Comparison of ENCODE assay signal across 19 cellular contexts in the genomic region with DNA sequence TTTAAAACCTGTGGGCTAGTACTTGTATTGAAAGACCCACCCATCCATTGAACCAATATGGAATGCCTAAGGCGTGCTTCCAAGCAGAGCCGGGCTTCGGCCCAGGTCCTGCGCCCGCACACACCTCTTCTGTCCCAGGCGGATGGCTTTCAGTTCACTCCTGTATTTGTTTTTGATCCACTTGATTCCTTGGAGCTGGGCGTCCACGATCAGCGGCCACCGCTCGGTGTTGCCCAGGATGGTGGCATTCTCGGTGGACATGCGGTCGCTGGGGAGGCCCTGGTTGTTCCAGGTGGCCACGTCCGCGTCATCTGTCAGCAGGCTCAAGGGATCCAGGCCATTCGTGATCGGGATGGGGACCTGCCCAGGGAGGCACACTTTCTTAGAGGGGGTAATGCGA.
DNase-seq lines count a peak whose midpoint lies in the region; ATAC-seq and TF ChIP-seq lines count a peak whose summit lies in the region.
"Had no signal": no experiment of that assay in that cellular context is flagged by ENCODE, and none has a peak within 500 bp of the region (broad histone marks: within the 10 kb centered on the region; RNA-seq: fewer than 3 reads in every experiment).

No MANE protein-coding gene starts in this region.

- no peak overlapping the region for H3K4me3 Mint-ChIP-seq in activated naive CD8-positive, alpha-beta T cell treated with anti-CD3 and anti-CD28 coated beads, Interleukin-2, amount 10 ng/mL, durations not matched to agents 7 days and 5 days
- no peak overlapping the region for H3K4me3 Mint-ChIP-seq in activated naive CD8-positive, alpha-beta T cell treated with anti-CD3 and anti-CD28 coated beads, Interleukin-2, amount 50 U/mL, for 24 hours
- no peak overlapping the region for H3K4me3 Mint-ChIP-seq in WTC11
- no peak overlapping the region for H3K4me3 Mint-ChIP-seq in activated naive CD4-positive, alpha-beta T cell treated with anti-CD3 and anti-CD28 coated beads for 36 hours
- H3K4me3 Mint-ChIP-seq: B cell; CD4-positive, alpha-beta T cell; CD8-positive, alpha-beta T cell had no signal

- no peak overlapping the region for H3K27ac ChIP-seq in osteoblast (ENCODE audit: low read depth, low read length)
- peak overlapping the region; percentile 35 for H3K27ac ChIP-seq in substantia nigra (ENCODE audit: low read depth, low read length, poor library complexity, severe bottlenecking)
- no peak overlapping the region for H3K27ac ChIP-seq in PC-3 (ENCODE audit: low read length)
- H3K27ac ChIP-seq: 22Rv1; A549; BLaER1 treated with 17β-estradiol and CSF1 and Interleukin-3, amounts not matched to agents 10 nM and 100 nM; C4-2B had no signal

- H3K4me3 ChIP-seq in osteoblast (ENCODE audit: insufficient read depth, low read length) (no peak overlapping the region), PC-3 (ENCODE audit: low read length) (no peak overlapping the region)
- H3K4me3 ChIP-seq: A549; BLaER1 treated with 17β-estradiol and CSF1 and Interleukin-3, amounts not matched to agents 10 nM and 100 nM had no signal

- peaks cover 3% of the 10 kb centered on the region for H3K27me3 Mint-ChIP-seq in activated naive CD8-positive, alpha-beta T cell treated with anti-CD3 and anti-CD28 coated beads, Interleukin-2, amount 10 ng/mL, durations not matched to agents 7 days and 5 days
- H3K27me3 Mint-ChIP-seq in activated naive CD8-positive, alpha-beta T cell treated with anti-CD3 and anti-CD28 coated beads, Interleukin-2, amount 50 U/mL, for 24 hours = no peaks in the 10 kb centered on the region
- no peaks in the 10 kb centered on the region for H3K27me3 Mint-ChIP-seq in WTC11 (ENCODE audit: low read depth)
- H3K27me3 Mint-ChIP-seq in activated naive CD4-positive, alpha-beta T cell treated with anti-CD3 and anti-CD28 coated beads for 36 hours (ENCODE audit: low read depth) = no peaks in the 10 kb centered on the region
- H3K27me3 Mint-ChIP-seq: B cell; CD4-positive, alpha-beta T cell had no signal

- CTCF ChIA-PET in WTC11 (lab: Charles Lee) = no interaction called here
- CTCF ChIA-PET in PC-3 (lab: Charles Lee) = no interaction called here
- CTCF ChIA-PET in activated naive CD4-positive, alpha-beta T cell treated with anti-CD3 and anti-CD28 coated beads for 36 hours (lab: Charles Lee) = interaction anchor here (0.7 kb wide), 1 partner anchor 166 kb away, joined by 3 read pairs; no protein-coding TSS in a partner anchor

- H3K27ac Mint-ChIP-seq in activated naive CD8-positive, alpha-beta T cell treated with anti-CD3 and anti-CD28 coated beads, Interleukin-2, amount 10 ng/mL, durations not matched to agents 7 days and 5 days = peak overlapping the region; percentile 15
- no peak overlapping the region for H3K27ac Mint-ChIP-seq in activated naive CD8-positive, alpha-beta T cell treated with anti-CD3 and anti-CD28 coated beads, Interleukin-2, amount 50 U/mL, for 24 hours
- peak overlapping the region; percentile 53; the same call in 1 of the 2 replicates for H3K27ac Mint-ChIP-seq in WTC11
- no peak overlapping the region for H3K27ac Mint-ChIP-seq in activated naive CD4-positive, alpha-beta T cell treated with anti-CD3 and anti-CD28 coated beads for 36 hours
- H3K27ac Mint-ChIP-seq: B cell; CD4-positive, alpha-beta T cell; CD8-positive, alpha-beta T cell had no signal

- no peaks in the 10 kb centered on the region for H3K36me3 Mint-ChIP-seq in activated naive CD8-positive, alpha-beta T cell treated with anti-CD3 and anti-CD28 coated beads, Interleukin-2, amount 10 ng/mL, durations not matched to agents 7 days and 5 days
- no peaks in the 10 kb centered on the region for H3K36me3 Mint-ChIP-seq in activated naive CD8-positive, alpha-beta T cell treated with anti-CD3 and anti-CD28 coated beads, Interleukin-2, amount 50 U/mL, for 24 hours (ENCODE audit: low read depth)
- no peaks in the 10 kb centered on the region for H3K36me3 Mint-ChIP-seq in WTC11
- H3K36me3 Mint-ChIP-seq in activated naive CD4-positive, alpha-beta T cell treated with anti-CD3 and anti-CD28 coated beads for 36 hours (ENCODE audit: low read depth) = no peaks in the 10 kb centered on the region
- H3K36me3 Mint-ChIP-seq: CD8-positive, alpha-beta T cell had no signal

- intact Hi-C loops in PC-3 (cut with micrococcal nuclease) = no loop called here
- intact Hi-C loops in activated naive CD4-positive, alpha-beta T cell treated with anti-CD3 and anti-CD28 coated beads for 36 hours (cut with micrococcal nuclease) = no loop called here

- H3K36me3 ChIP-seq in osteoblast (ENCODE audit: insufficient read depth, low read length) (no peaks in the 10 kb centered on the region), PC-3 (ENCODE audit: low read depth, low read length) (no peaks in the 10 kb centered on the region)

- no peaks in the 10 kb centered on the region for H3F3A ChIP-seq in PC-3 (ENCODE audit: low read length, unreplicated experiment)

- H3K27me3 ChIP-seq in osteoblast (ENCODE audit: insufficient read depth, low read length) = peaks cover 6% of the 10 kb centered on the region
- H3K27me3 ChIP-seq in PC-3 (ENCODE audit: low read length) = no peaks in the 10 kb centered on the region
- H3K27me3 ChIP-seq: BLaER1 treated with 17β-estradiol and CSF1 and Interleukin-3, amounts not matched to agents 10 nM and 100 nM had no signal

- H3K9me3 ChIP-seq in osteoblast (ENCODE audit: low read depth, low read length) (no peaks in the 10 kb centered on the region), PC-3 (ENCODE audit: low read length) (no peaks in the 10 kb centered on the region)
- H3K9me3 ChIP-seq: A549; BLaER1 treated with 17β-estradiol and CSF1 and Interleukin-3, amounts not matched to agents 10 nM and 100 nM; Caco-2 had no signal

- H4K20me1 ChIP-seq in osteoblast (ENCODE audit: insufficient read depth, low read length) (no peaks in the 10 kb centered on the region), PC-3 (ENCODE audit: low read length) (no peaks in the 10 kb centered on the region)

- H3K4me2 ChIP-seq in osteoblast (ENCODE audit: insufficient read depth, low read length) = no peak overlapping the region
- H3K4me2 ChIP-seq in PC-3 (ENCODE audit: low read length) = no peak overlapping the region
- H3K4me2 ChIP-seq: A549; BLaER1 treated with 17β-estradiol and CSF1 and Interleukin-3, amounts not matched to agents 10 nM and 100 nM had no signal

- H3K9ac ChIP-seq in PC-3 (ENCODE audit: low read length) = no peak overlapping the region
- H3K9ac ChIP-seq: BLaER1 treated with 17β-estradiol and CSF1 and Interleukin-3, amounts not matched to agents 10 nM and 100 nM had no signal

- DNase-seq in activated naive CD8-positive, alpha-beta T cell treated with anti-CD3 and anti-CD28 coated beads, Interleukin-2, amount 10 ng/mL, durations not matched to agents 7 days and 5 days = no peak
- DNase-seq in activated naive CD8-positive, alpha-beta T cell treated with anti-CD3 and anti-CD28 coated beads, Interleukin-2, amount 50 U/mL, for 24 hours = no peak
- no peak for DNase-seq in WTC11 (ENCODE audit: low spot score)
- peak; percentile 54 for DNase-seq in osteoblast (ENCODE audit: insufficient read length, low spot score, missing footprints)
- DNase-seq in substantia nigra (lab: John Stamatoyannopoulos, UW) = no peak
- DNase-seq in PC-3 = no peak
- no peak for DNase-seq in activated naive CD4-positive, alpha-beta T cell treated with anti-CD3 and anti-CD28 coated beads for 36 hours
- DNase-seq: AML-193; Caco-2; Calu3; CD4-positive, alpha-beta T cell; CD8-positive, alpha-beta T cell; DMS79 treated with DMSO at 0.1 percent for 48 hours; GF-D8 had no signal

- H2AFZ ChIP-seq in osteoblast (ENCODE audit: low read length) (no peak overlapping the region), PC-3 (ENCODE audit: low read length) (no peak overlapping the region)

- H3K9me2 ChIP-seq in PC-3 (replicated peaks; ENCODE audit: low read length) = no peaks in the 10 kb centered on the region

- no peaks in the 10 kb centered on the region for H3K79me2 ChIP-seq in osteoblast (ENCODE audit: insufficient read depth, low read length)
- H3K79me2 ChIP-seq in PC-3 (ENCODE audit: low read length) = no peaks in the 10 kb centered on the region

- peaks cover 2% of the 10 kb centered on the region for H3K4me1 Mint-ChIP-seq in activated naive CD8-positive, alpha-beta T cell treated with anti-CD3 and anti-CD28 coated beads, Interleukin-2, amount 10 ng/mL, durations not matched to agents 7 days and 5 days
- H3K4me1 Mint-ChIP-seq in activated naive CD8-positive, alpha-beta T cell treated with anti-CD3 and anti-CD28 coated beads, Interleukin-2, amount 50 U/mL, for 24 hours = no peaks in the 10 kb centered on the region
- H3K4me1 Mint-ChIP-seq in WTC11 = no peaks in the 10 kb centered on the region
- no peaks in the 10 kb centered on the region for H3K4me1 Mint-ChIP-seq in activated naive CD4-positive, alpha-beta T cell treated with anti-CD3 and anti-CD28 coated beads for 36 hours (ENCODE audit: low read depth)

- H3K4me1 ChIP-seq in osteoblast (ENCODE audit: insufficient read depth, low read length) (no peaks in the 10 kb centered on the region), PC-3 (ENCODE audit: insufficient read depth, low read length) (no peaks in the 10 kb centered on the region)
- H3K4me1 ChIP-seq: A549, Caco-2 had no signal

- POLR2A ChIA-PET in activated naive CD8-positive, alpha-beta T cell treated with anti-CD3 and anti-CD28 coated beads, Interleukin-2, amount 10 ng/mL, durations not matched to agents 7 days and 5 days (lab: Charles Lee) = no interaction called here
- POLR2A ChIA-PET in WTC11 (lab: Charles Lee) (no interaction called here), PC-3 (lab: Charles Lee; ENCODE audit: unreplicated experiment) (no interaction called here)

- H3K9me3 Mint-ChIP-seq in activated naive CD8-positive, alpha-beta T cell treated with anti-CD3 and anti-CD28 coated beads, Interleukin-2, amount 10 ng/mL, durations not matched to agents 7 days and 5 days = no peaks in the 10 kb centered on the region
- no peaks in the 10 kb centered on the region for H3K9me3 Mint-ChIP-seq in activated naive CD8-positive, alpha-beta T cell treated with anti-CD3 and anti-CD28 coated beads, Interleukin-2, amount 50 U/mL, for 24 hours
- H3K9me3 Mint-ChIP-seq in WTC11 = no peaks in the 10 kb centered on the region
- no peaks in the 10 kb centered on the region for H3K9me3 Mint-ChIP-seq in activated naive CD4-positive, alpha-beta T cell treated with anti-CD3 and anti-CD28 coated beads for 36 hours
- H3K9me3 Mint-ChIP-seq: CD4-positive, alpha-beta T cell; CD8-positive, alpha-beta T cell had no signal

- TF ChIP-seq CTCF in WTC11 (IDR thresholded peaks at IDR 0.05) (no peak), osteoblast (IDR thresholded peaks at IDR 0.05; ENCODE audit: extremely low read depth, low read depth, low read length) (no peak), PC-3 (conservative IDR thresholded peaks at IDR 0.05; ENCODE audit: low read depth, low read length) (no peak)

- BruUV-seq in PC-3 (replicated peaks; lab: Mats Ljungman, UMichigan) = no TSS peak

- ATAC-seq in activated naive CD8-positive, alpha-beta T cell treated with anti-CD3 and anti-CD28 coated beads, Interleukin-2, amount 10 ng/mL, durations not matched to agents 7 days and 5 days (ENCODE audit: low read depth) = no peak
- ATAC-seq in activated naive CD8-positive, alpha-beta T cell treated with anti-CD3 and anti-CD28 coated beads, Interleukin-2, amount 50 U/mL, for 24 hours = no peak
- ATAC-seq in WTC11 (no peak), PC-3 (no peak)
- ATAC-seq: A549; CD8-positive, alpha-beta T cell had no signal

TF ChIP-seq in WTC11, 78 proteins besides CTCF, POLR2A, EP300 and RAD21:
- TF ChIP-seq GTF2I (CRISPR knock-in tag; conservative IDR thresholded peaks at IDR 0.05) = no peak

Comparison
In these comparisons a context has a peak if more than half of its experiments do, and no peak if none do; other contexts are left out.
1. H3K27ac Mint-ChIP-seq: peak in activated naive CD8-positive, alpha-beta T cell treated with anti-CD3 and anti-CD28 coated beads, Interleukin-2, amount 10 ng/mL, durations not matched to agents 7 days and 5 days (single experiment) and WTC11 (single experiment); none in activated naive CD8-positive, alpha-beta T cell treated with anti-CD3 and anti-CD28 coated beads, Interleukin-2, amount 50 U/mL, for 24 hours (single experiment) and activated naive CD4-positive, alpha-beta T cell treated with anti-CD3 and anti-CD28 coated beads for 36 hours (single experiment).